In genomic region chrX:15600745-15601144, GRCh38 we compare ENCODE assay signal across 1 cellular context.
TF ChIP-seq lines count a peak whose summit lies in the region.

Gene ACE2, minus strand, starts transcription at chrX:15600960. Its CDS starts 49 bp downstream, at chrX:15600911.

TF ChIP-seq in HCT116, 20 proteins besides CTCF, POLR2A, EP300 and RAD21 (continued from another document):
- TF ChIP-seq ZBTB33 (IDR thresholded peaks at IDR 0.05; ENCODE audit: extremely low read depth, insufficient replicate concordance, low read length) (no peak), CEBPB (IDR thresholded peaks at IDR 0.05; ENCODE audit: low read depth) (no peak), EGR1 (IDR thresholded peaks at IDR 0.05; ENCODE audit: low read depth) (no peak), SRF (IDR thresholded peaks at IDR 0.05; ENCODE audit: low read depth) (no peak), EZH2phosphoT487 (IDR thresholded peaks at IDR 0.05; ENCODE audit: borderline replicate concordance) (no peak), CBX3 (IDR thresholded peaks at IDR 0.05; ENCODE audit: low read depth) (no peak), POLR2AphosphoS5 (IDR thresholded peaks at IDR 0.05; ENCODE audit: low read depth, low read length) (no peak), EZH2 (IDR thresholded peaks at IDR 0.05) (no peak), FOSL1 (IDR thresholded peaks at IDR 0.05; ENCODE audit: low read depth) (no peak), ZNF274 (IDR thresholded peaks at IDR 0.05; ENCODE audit: low read depth, low read length) (no peak), TCF7L2 (IDR thresholded peaks at IDR 0.05; ENCODE audit: borderline replicate concordance, extremely low read depth, insufficient read depth, insufficient read length) (no peak), YY1 (IDR thresholded peaks at IDR 0.05; ENCODE audit: extremely low read depth, insufficient replicate concordance, low read depth, low read length) (no peak)
TF ChIP-seq in HCT116: peak in this region for 0.
